ENCODE assay signal across 8 cellular contexts in the genomic region with DNA sequence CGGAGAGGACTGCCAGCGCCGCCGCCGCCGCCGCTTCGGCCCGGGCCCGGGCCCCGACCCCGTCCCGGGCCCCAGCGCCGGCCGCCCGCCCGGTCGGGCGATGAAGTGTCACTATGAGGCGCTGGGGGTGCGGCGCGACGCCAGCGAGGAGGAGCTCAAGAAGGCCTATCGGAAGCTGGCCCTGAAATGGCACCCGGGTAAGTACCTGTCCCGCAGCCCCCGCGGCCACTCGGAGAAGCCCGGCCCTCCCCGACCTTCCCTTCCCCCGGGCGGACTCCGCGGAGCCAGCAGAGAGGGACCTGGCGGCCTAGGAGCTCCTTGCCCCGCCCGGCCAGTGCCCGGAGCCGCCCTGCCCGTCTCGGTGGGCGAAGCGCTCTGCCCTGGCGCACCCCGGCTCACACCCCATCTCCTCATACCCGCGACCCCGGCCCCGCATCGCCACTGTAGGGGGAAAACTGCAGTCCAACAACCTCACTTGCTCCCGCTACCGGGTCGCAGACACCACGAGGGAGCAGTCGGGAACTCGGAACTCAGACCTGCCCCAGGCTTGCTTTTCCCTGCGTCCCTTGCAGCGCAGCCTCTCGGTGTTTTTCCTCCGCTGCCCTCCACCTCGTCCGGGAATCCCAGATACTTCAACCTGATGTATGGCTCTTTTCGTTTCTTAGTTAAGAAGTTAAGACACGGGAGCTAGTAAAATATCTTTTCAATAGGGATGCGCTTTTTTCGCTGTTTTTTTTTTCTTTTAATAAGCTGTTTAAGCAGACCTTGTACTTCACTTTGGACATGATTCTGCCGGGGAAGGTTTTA. TPM values are rescaled to one million over a fixed set of nuclear protein-coding genes. Genes with fewer than 3 reads are reported as not detected.
DNase-seq lines count a peak whose midpoint lies in the region; ATAC-seq lines count a peak whose summit lies in the region.

No MANE protein-coding gene starts in this region.

- peaks cover 44% of the 10 kb centered on the region for H3K36me3 Mint-ChIP-seq in activated T-helper 2 cell treated with anti-CD3 and anti-CD28 coated beads, Interferon-gamma antibody, Interleukin-2, Interleukin-4, amounts not matched to agents 10 μg/mL and 5 μg/mL and 100 μg/mL, durations not matched to agents 14 hours and 24 hours and 36 hours (ENCODE audit: low read depth)
- H3K36me3 Mint-ChIP-seq in natural killer cell treated with Interleukin-12 subunit alpha and Interleukin-12 subunit beta and Interleukin-15 and Interleukin-18, amount 100 ng/mL, for 72 hours, result peaks cover 7% of the 10 kb centered on the region

- intact Hi-C loops in activated T-helper 2 cell treated with anti-CD3 and anti-CD28 coated beads, Interferon-gamma antibody, Interleukin-2, Interleukin-4, amounts not matched to agents 10 μg/mL and 5 μg/mL and 100 μg/mL, durations not matched to agents 14 hours and 24 hours and 36 hours (cut with micrococcal nuclease), result loop anchor here (1.0 to 5.0 kb wide), 3 partner anchors 15 to 1947 kb away; partner anchors contain the start of genes BRIX1, NIPBL, RAD1 and SKP2

- H3K4me1 Mint-ChIP-seq in activated T-helper 2 cell treated with anti-CD3 and anti-CD28 coated beads, Interferon-gamma antibody, Interleukin-2, Interleukin-4, amounts not matched to agents 10 μg/mL and 5 μg/mL and 100 μg/mL, durations not matched to agents 14 hours and 24 hours and 36 hours (ENCODE audit: low read depth), result peaks cover 35% of the 10 kb centered on the region
- H3K4me1 Mint-ChIP-seq in natural killer cell treated with Interleukin-12 subunit alpha and Interleukin-12 subunit beta and Interleukin-15 and Interleukin-18, amount 100 ng/mL, for 72 hours (ENCODE audit: low read depth in 2 of 2), result peaks cover 20 to 30% of the 10 kb centered on the region in 2 donors

- peak; percentile 59 for ATAC-seq in GM21786 (IDR thresholded peaks at IDR 0.05; ENCODE audit: unreplicated experiment)
- ATAC-seq in natural killer cell treated with Interleukin-12 subunit alpha and Interleukin-12 subunit beta and Interleukin-15 and Interleukin-18, amount 100 ng/mL, for 72 hours, result peak; percentile 83 to 84
- peak; percentile 81 for ATAC-seq in stimulated activated naive CD8-positive, alpha-beta T cell treated with anti-CD3 and anti-CD28 coated beads, Interleukin-15, Interleukin-2, amounts not matched to agents 100 U/mL and 50 U/mL, for 24 hours

- H3K27me3 Mint-ChIP-seq in activated T-helper 2 cell treated with anti-CD3 and anti-CD28 coated beads, Interferon-gamma antibody, Interleukin-2, Interleukin-4, amounts not matched to agents 10 μg/mL and 5 μg/mL and 100 μg/mL, durations not matched to agents 14 hours and 24 hours and 36 hours (ENCODE audit: low read depth), result no peaks in the 10 kb centered on the region
- no peaks in the 10 kb centered on the region for H3K27me3 Mint-ChIP-seq in natural killer cell treated with Interleukin-12 subunit alpha and Interleukin-12 subunit beta and Interleukin-15 and Interleukin-18, amount 100 ng/mL, for 72 hours

- H3K9me3 Mint-ChIP-seq in activated T-helper 2 cell treated with anti-CD3 and anti-CD28 coated beads, Interferon-gamma antibody, Interleukin-2, Interleukin-4, amounts not matched to agents 10 μg/mL and 5 μg/mL and 100 μg/mL, durations not matched to agents 14 hours and 24 hours and 36 hours, result no peaks in the 10 kb centered on the region
- no peaks in the 10 kb centered on the region for H3K9me3 Mint-ChIP-seq in natural killer cell treated with Interleukin-12 subunit alpha and Interleukin-12 subunit beta and Interleukin-15 and Interleukin-18, amount 100 ng/mL, for 72 hours

- H3K4me3 Mint-ChIP-seq in activated T-helper 2 cell treated with anti-CD3 and anti-CD28 coated beads, Interferon-gamma antibody, Interleukin-2, Interleukin-4, amounts not matched to agents 10 μg/mL and 5 μg/mL and 100 μg/mL, durations not matched to agents 14 hours and 24 hours and 36 hours (ENCODE audit: low read depth), result peak overlapping the region; percentile 96
- H3K4me3 Mint-ChIP-seq in natural killer cell treated with Interleukin-12 subunit alpha and Interleukin-12 subunit beta and Interleukin-15 and Interleukin-18, amount 100 ng/mL, for 72 hours, result peak overlapping the region; percentile 74

- H3K27ac Mint-ChIP-seq in activated T-helper 2 cell treated with anti-CD3 and anti-CD28 coated beads, Interferon-gamma antibody, Interleukin-2, Interleukin-4, amounts not matched to agents 10 μg/mL and 5 μg/mL and 100 μg/mL, durations not matched to agents 14 hours and 24 hours and 36 hours, result peak overlapping the region; percentile 92
- H3K27ac Mint-ChIP-seq in natural killer cell treated with Interleukin-12 subunit alpha and Interleukin-12 subunit beta and Interleukin-15 and Interleukin-18, amount 100 ng/mL, for 72 hours, result peak overlapping the region; percentile 79 to 97

- DNase-seq in Daoy (ENCODE audit: low read depth), result peak; percentile 83
- DNase-seq in KG1 (lab: John Stamatoyannopoulos, UW), result peak; percentile 73
- DNase-seq in RPMI8226, result peak; percentile 80
- peak; percentile 78 for DNase-seq in activated T-helper 2 cell treated with anti-CD3 and anti-CD28 coated beads, Interferon-gamma antibody, Interleukin-2, Interleukin-4, amounts not matched to agents 10 μg/mL and 5 μg/mL and 100 μg/mL, durations not matched to agents 14 hours and 24 hours and 36 hours (ENCODE audit: low spot score)
- peak; percentile 64 for DNase-seq in fibroblast of peridontal ligament (ENCODE audit: extremely low read depth)
- peak; percentile 91 for DNase-seq in natural killer cell treated with Interleukin-12 subunit alpha and Interleukin-12 subunit beta and Interleukin-15 and Interleukin-18, amount 100 ng/mL, for 72 hours (ENCODE audit: low spot score)
- DNase-seq in stimulated activated naive CD8-positive, alpha-beta T cell treated with anti-CD3 and anti-CD28 coated beads, Interleukin-15, Interleukin-2, amounts not matched to agents 100 U/mL and 50 U/mL, for 24 hours, result peak; percentile 84

RNA-seq across cellular contexts. Expression of gene DNAJC21, which starts 0.6 kb away (rescaled TPM):
- total RNA-seq in Daoy (2014; rRNA removed; shearing (Covaris generic)), result 26.9 and 38.5 TPM in 2 replicates
- 62.7 and 65.2 TPM in 2 replicates for total RNA-seq in activated T-helper 2 cell treated with anti-CD3 and anti-CD28 coated beads, Interferon-gamma antibody, Interleukin-2, Interleukin-4, amounts not matched to agents 10 μg/mL and 5 μg/mL and 100 μg/mL, durations not matched to agents 14 hours and 24 hours and 36 hours
- 10 to 100 TPM; 45.8 to 50.7 TPM for total RNA-seq in natural killer cell treated with Interleukin-12 subunit alpha and Interleukin-12 subunit beta and Interleukin-15 and Interleukin-18, amount 100 ng/mL, for 72 hours

RNA-seq across cellular contexts. Expression of gene BRIX1, which starts 14.4 kb away (rescaled TPM):
- total RNA-seq in Daoy (2014; rRNA removed; shearing (Covaris generic)), result 135 and 140 TPM in 2 replicates
- total RNA-seq in activated T-helper 2 cell treated with anti-CD3 and anti-CD28 coated beads, Interferon-gamma antibody, Interleukin-2, Interleukin-4, amounts not matched to agents 10 μg/mL and 5 μg/mL and 100 μg/mL, durations not matched to agents 14 hours and 24 hours and 36 hours, result 86.2 and 91.8 TPM in 2 replicates
- 10 to 100 TPM; 48.8 to 73.7 TPM for total RNA-seq in natural killer cell treated with Interleukin-12 subunit alpha and Interleukin-12 subunit beta and Interleukin-15 and Interleukin-18, amount 100 ng/mL, for 72 hours

RNA-seq across cellular contexts. Expression of gene RAD1, which starts 14.6 kb away (rescaled TPM):
- 33.4 and 127 TPM in 2 replicates for total RNA-seq in Daoy (2014; rRNA removed; shearing (Covaris generic))
- 37.6 and 42.3 TPM in 2 replicates for total RNA-seq in activated T-helper 2 cell treated with anti-CD3 and anti-CD28 coated beads, Interferon-gamma antibody, Interleukin-2, Interleukin-4, amounts not matched to agents 10 μg/mL and 5 μg/mL and 100 μg/mL, durations not matched to agents 14 hours and 24 hours and 36 hours
- total RNA-seq in natural killer cell treated with Interleukin-12 subunit alpha and Interleukin-12 subunit beta and Interleukin-15 and Interleukin-18, amount 100 ng/mL, for 72 hours, result 10 to 100 TPM; 24.3 to 38.3 TPM

Comparison
In these comparisons a context has a peak if more than half of its experiments do, and no peak if none do; other contexts are left out.
1. Peak in every context shown above with its lines: DNase-seq and ATAC-seq.